1 cellular context compared by ENCODE assay signal in genomic region chr14:102510616-102511520, GRCh38.
TF ChIP-seq lines count a peak whose summit lies in the region.

No MANE protein-coding gene starts in this region.

TF ChIP-seq in HepG2, 621 proteins besides CTCF, POLR2A, EP300 and RAD21 (continued from another document):
- TF ChIP-seq ZNF781 (CRISPR knock-in tag; IDR thresholded peaks at IDR 0.05; ENCODE audit: borderline replicate concordance, not compliant biosample characterization) (no peak), POGZ (CRISPR knock-in tag; IDR thresholded peaks at IDR 0.05) (no peak), RBM22 (optimal IDR thresholded peaks at IDR 0.05; ENCODE audit: low read length) (no peak), ZNF33A (CRISPR knock-in tag; IDR thresholded peaks at IDR 0.05; ENCODE audit: borderline replicate concordance) (no peak), NFYB (CRISPR knock-in tag; IDR thresholded peaks at IDR 0.05) (no peak), YEATS2 (CRISPR knock-in tag; IDR thresholded peaks at IDR 0.05; ENCODE audit: borderline replicate concordance) (peak; percentile 25; the same call in 1 of the 2 replicates), PPARG (CRISPR knock-in tag; conservative IDR thresholded peaks at IDR 0.05) (no peak), ZNF678 (CRISPR knock-in tag; IDR thresholded peaks at IDR 0.05) (no peak), NFATC3 (CRISPR knock-in tag; IDR thresholded peaks at IDR 0.05) (no peak), DMAP1 (CRISPR knock-in tag; IDR thresholded peaks at IDR 0.05) (no peak), PHF8 (CRISPR knock-in tag; IDR thresholded peaks at IDR 0.05) (0 out of 2 replicates have a peak, but pooled peaks have one; percentile 14), ZNF121 (CRISPR knock-in tag; IDR thresholded peaks at IDR 0.05) (no peak), BHLHE40 (IDR thresholded peaks at IDR 0.05; ENCODE audit: low read length) (no peak), HNF1B (CRISPR knock-in tag; IDR thresholded peaks at IDR 0.05) (peak; percentile 47), SP4 (CRISPR knock-in tag; IDR thresholded peaks at IDR 0.05) (peak; percentile 72; the same call in 1 of the 2 replicates), DPF2 (CRISPR knock-in tag; IDR thresholded peaks at IDR 0.05; ENCODE audit: borderline replicate concordance, low read depth) (no peak), ZSCAN22 (CRISPR knock-in tag; IDR thresholded peaks at IDR 0.05) (no peak), HOXD1 (CRISPR knock-in tag; IDR thresholded peaks at IDR 0.05) (no peak), ZFX (CRISPR knock-in tag; IDR thresholded peaks at IDR 0.05; ENCODE audit: low read depth) (peak; percentile 83), MEF2D (CRISPR knock-in tag; IDR thresholded peaks at IDR 0.05) (no peak; the same call in 1 of the 2 replicates), CC2D1A (CRISPR knock-in tag; IDR thresholded peaks at IDR 0.05) (no peak), LCORL (IDR thresholded peaks at IDR 0.05) (no peak), LCORL (CRISPR knock-in tag; IDR thresholded peaks at IDR 0.05) (peak; percentile 55; the same call in 1 of the 2 replicates), MAZ (IDR thresholded peaks at IDR 0.05; ENCODE audit: borderline replicate concordance, low read depth, low read length) (no peak), MAZ (CRISPR knock-in tag; IDR thresholded peaks at IDR 0.05; ENCODE audit: low read depth) (no peak), HES4 (CRISPR knock-in tag; IDR thresholded peaks at IDR 0.05; ENCODE audit: borderline replicate concordance) (peak; percentile 15; the same call in 1 of the 2 replicates)
- TF ChIP-seq, protein P1, sequence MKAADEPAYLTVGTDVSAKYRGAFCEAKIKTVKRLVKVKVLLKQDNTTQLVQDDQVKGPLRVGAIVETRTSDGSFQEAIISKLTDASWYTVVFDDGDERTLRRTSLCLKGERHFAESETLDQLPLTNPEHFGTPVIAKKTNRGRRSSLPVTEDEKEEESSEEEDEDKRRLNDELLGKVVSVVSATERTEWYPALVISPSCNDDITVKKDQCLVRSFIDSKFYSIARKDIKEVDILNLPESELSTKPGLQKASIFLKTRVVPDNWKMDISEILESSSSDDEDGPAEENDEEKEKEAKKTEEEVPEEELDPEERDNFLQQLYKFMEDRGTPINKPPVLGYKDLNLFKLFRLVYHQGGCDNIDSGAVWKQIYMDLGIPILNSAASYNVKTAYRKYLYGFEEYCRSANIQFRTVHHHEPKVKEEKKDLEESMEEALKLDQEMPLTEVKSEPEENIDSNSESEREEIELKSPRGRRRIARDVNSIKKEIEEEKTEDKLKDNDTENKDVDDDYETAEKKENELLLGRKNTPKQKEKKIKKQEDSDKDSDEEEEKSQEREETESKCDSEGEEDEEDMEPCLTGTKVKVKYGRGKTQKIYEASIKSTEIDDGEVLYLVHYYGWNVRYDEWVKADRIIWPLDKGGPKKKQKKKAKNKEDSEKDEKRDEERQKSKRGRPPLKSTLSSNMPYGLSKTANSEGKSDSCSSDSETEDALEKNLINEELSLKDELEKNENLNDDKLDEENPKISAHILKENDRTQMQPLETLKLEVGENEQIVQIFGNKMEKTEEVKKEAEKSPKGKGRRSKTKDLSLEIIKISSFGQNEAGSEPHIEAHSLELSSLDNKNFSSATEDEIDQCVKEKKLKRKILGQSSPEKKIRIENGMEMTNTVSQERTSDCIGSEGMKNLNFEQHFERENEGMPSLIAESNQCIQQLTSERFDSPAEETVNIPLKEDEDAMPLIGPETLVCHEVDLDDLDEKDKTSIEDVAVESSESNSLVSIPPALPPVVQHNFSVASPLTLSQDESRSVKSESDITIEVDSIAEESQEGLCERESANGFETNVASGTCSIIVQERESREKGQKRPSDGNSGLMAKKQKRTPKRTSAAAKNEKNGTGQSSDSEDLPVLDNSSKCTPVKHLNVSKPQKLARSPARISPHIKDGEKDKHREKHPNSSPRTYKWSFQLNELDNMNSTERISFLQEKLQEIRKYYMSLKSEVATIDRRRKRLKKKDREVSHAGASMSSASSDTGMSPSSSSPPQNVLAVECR (CRISPR knock-in tag; IDR thresholded peaks at IDR 0.05; ENCODE audit: borderline replicate concordance), result 0 out of 2 replicates have a peak, but pooled peaks have one; percentile 41
- TF ChIP-seq, protein P2, sequence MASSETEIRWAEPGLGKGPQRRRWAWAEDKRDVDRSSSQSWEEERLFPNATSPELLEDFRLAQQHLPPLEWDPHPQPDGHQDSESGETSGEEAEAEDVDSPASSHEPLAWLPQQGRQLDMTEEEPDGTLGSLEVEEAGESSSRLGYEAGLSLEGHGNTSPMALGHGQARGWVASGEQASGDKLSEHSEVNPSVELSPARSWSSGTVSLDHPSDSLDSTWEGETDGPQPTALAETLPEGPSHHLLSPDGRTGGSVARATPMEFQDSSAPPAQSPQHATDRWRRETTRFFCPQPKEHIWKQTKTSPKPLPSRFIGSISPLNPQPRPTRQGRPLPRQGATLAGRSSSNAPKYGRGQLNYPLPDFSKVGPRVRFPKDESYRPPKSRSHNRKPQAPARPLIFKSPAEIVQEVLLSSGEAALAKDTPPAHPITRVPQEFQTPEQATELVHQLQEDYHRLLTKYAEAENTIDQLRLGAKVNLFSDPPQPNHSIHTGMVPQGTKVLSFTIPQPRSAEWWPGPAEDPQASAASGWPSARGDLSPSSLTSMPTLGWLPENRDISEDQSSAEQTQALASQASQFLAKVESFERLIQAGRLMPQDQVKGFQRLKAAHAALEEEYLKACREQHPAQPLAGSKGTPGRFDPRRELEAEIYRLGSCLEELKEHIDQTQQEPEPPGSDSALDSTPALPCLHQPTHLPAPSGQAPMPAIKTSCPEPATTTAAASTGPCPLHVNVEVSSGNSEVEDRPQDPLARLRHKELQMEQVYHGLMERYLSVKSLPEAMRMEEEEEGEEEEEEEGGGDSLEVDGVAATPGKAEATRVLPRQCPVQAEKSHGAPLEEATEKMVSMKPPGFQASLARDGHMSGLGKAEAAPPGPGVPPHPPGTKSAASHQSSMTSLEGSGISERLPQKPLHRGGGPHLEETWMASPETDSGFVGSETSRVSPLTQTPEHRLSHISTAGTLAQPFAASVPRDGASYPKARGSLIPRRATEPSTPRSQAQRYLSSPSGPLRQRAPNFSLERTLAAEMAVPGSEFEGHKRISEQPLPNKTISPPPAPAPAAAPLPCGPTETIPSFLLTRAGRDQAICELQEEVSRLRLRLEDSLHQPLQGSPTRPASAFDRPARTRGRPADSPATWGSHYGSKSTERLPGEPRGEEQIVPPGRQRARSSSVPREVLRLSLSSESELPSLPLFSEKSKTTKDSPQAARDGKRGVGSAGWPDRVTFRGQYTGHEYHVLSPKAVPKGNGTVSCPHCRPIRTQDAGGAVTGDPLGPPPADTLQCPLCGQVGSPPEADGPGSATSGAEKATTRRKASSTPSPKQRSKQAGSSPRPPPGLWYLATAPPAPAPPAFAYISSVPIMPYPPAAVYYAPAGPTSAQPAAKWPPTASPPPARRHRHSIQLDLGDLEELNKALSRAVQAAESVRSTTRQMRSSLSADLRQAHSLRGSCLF (CRISPR knock-in tag; IDR thresholded peaks at IDR 0.05; ENCODE audit: borderline replicate concordance), result no peak
- TF ChIP-seq, protein P3, sequence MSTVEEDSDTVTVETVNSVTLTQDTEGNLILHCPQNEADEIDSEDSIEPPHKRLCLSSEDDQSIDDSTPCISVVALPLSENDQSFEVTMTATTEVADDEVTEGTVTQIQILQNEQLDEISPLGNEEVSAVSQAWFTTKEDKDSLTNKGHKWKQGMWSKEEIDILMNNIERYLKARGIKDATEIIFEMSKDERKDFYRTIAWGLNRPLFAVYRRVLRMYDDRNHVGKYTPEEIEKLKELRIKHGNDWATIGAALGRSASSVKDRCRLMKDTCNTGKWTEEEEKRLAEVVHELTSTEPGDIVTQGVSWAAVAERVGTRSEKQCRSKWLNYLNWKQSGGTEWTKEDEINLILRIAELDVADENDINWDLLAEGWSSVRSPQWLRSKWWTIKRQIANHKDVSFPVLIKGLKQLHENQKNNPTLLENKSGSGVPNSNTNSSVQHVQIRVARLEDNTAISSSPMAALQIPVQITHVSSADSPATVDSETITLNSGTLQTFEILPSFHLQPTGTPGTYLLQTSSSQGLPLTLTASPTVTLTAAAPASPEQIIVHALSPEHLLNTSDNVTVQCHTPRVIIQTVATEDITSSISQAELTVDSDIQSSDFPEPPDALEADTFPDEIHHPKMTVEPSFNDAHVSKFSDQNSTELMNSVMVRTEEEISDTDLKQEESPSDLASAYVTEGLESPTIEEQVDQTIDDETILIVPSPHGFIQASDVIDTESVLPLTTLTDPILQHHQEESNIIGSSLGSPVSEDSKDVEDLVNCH (CRISPR knock-in tag; IDR thresholded peaks at IDR 0.05), result no peak
- TF ChIP-seq, protein P4, sequence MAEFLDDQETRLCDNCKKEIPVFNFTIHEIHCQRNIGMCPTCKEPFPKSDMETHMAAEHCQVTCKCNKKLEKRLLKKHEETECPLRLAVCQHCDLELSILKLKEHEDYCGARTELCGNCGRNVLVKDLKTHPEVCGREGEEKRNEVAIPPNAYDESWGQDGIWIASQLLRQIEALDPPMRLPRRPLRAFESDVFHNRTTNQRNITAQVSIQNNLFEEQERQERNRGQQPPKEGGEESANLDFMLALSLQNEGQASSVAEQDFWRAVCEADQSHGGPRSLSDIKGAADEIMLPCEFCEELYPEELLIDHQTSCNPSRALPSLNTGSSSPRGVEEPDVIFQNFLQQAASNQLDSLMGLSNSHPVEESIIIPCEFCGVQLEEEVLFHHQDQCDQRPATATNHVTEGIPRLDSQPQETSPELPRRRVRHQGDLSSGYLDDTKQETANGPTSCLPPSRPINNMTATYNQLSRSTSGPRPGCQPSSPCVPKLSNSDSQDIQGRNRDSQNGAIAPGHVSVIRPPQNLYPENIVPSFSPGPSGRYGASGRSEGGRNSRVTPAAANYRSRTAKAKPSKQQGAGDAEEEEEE (CRISPR knock-in tag; IDR thresholded peaks at IDR 0.05; ENCODE audit: borderline replicate concordance), result 0 out of 2 replicates have a peak, but pooled peaks have one; percentile 56
